In genomic region chr21:44771896-44772525, GRCh38 we compare ENCODE assay signal across 31 cellular contexts. TPM values are rescaled to one million over a fixed set of nuclear protein-coding genes. Genes with fewer than 3 reads are reported as not detected.
DNase-seq lines count a peak whose midpoint lies in the region; ATAC-seq and TF ChIP-seq lines count a peak whose summit lies in the region.
"Had no signal": no experiment of that assay in that cellular context is flagged by ENCODE, and none has a peak within 500 bp of the region (broad histone marks: within the 10 kb centered on the region; RNA-seq: fewer than 3 reads in every experiment).

No MANE protein-coding gene starts in this region.

- no peak overlapping the region for H2BK5ac ChIP-seq in mesenchymal stem cell (ENCODE audit: low read depth, low read length, poor library complexity, severe bottlenecking)

- no peak overlapping the region for H2BK15ac ChIP-seq in mesenchymal stem cell (ENCODE audit: low read depth, poor library complexity, severe bottlenecking)

- H2BK120ac ChIP-seq in mesenchymal stem cell (ENCODE audit: low read depth, low read length), result no peak overlapping the region

- H3K9me3 ChIP-seq in mesenchymal stem cell (ENCODE audit: control insufficient read depth, low read length) (no peaks in the 10 kb centered on the region), stomach (no peaks in the 10 kb centered on the region)
- H3K9me3 ChIP-seq: A549, heart right ventricle, right atrium auricular region, thoracic aorta had no signal

- H2BK12ac ChIP-seq in mesenchymal stem cell (ENCODE audit: low read length in 2 of 2), result no peak overlapping the region

- H3K27ac ChIP-seq in mesenchymal stem cell (ENCODE audit: low read length, poor library complexity, severe bottlenecking), result no peak overlapping the region
- no peak overlapping the region for H3K27ac ChIP-seq in stomach
- H3K27ac ChIP-seq: A549, heart right ventricle, parathyroid adenoma, right atrium auricular region, thoracic aorta had no signal

- H3K18ac ChIP-seq in mesenchymal stem cell (ENCODE audit: low read depth in 1 of 2, low read length in 2 of 2), result no peak overlapping the region

- TF ChIP-seq CTCF in stomach (IDR thresholded peaks at IDR 0.05) (no peak), CD14-positive monocyte (IDR thresholded peaks at IDR 0.05) (no peak)

- peaks cover 10% of the 10 kb centered on the region for H3K79me1 ChIP-seq in mesenchymal stem cell (replicated peaks; ENCODE audit: low read length, poor library complexity, severe bottlenecking)

- no peak for TF ChIP-seq EP300 in stomach (IDR thresholded peaks at IDR 0.05)

- TF ChIP-seq POLR2A in stomach (IDR thresholded peaks at IDR 0.05), result no peak

- no peak for DNase-seq in activated naive CD8-positive, alpha-beta T cell treated with anti-CD3 and anti-CD28 coated beads for 36 hours
- no peak for DNase-seq in activated naive CD8-positive, alpha-beta T cell treated with anti-CD3 and anti-CD28 coated beads, Interleukin-2, amount 50 U/mL, for 24 hours
- DNase-seq in mesenchymal stem cell (no peak), stomach (peak; percentile 17), amniotic stem cell (lab: John Stamatoyannopoulos, UW) (no peak), CD14-positive monocyte (ENCODE audit: low spot score) (no peak)
- no peak for DNase-seq in activated CD4-positive, CD25-positive, alpha-beta regulatory T cell (lab: John Stamatoyannopoulos, UW)
- DNase-seq: activated CD4-positive, alpha-beta memory T cell treated with anti-CD3 and anti-CD28 coated beads, Interleukin-2, amount 10 ng/mL, durations not matched to agents 7 days and 5 days; activated CD4-positive, alpha-beta T cell treated with anti-CD3 and anti-CD28 coated beads for 1 hour; activated CD8-positive, alpha-beta memory T cell treated with anti-CD3 and anti-CD28 coated beads, Interleukin-2, amount 50 U/mL, for 4 hours; CD8-positive, alpha-beta T cell; cerebellar nuclear complex; foreskin melanocyte; GOT3; heart right ventricle; kidney glomerular epithelial cell; NCI-H1092 treated with DMSO at 0.1 percent for 48 hours; NCI-H187; NCI-H2171; NCI-H510A treated with DMSO at 0.1 percent for 48 hours; nephron progenitor cell; small intestine; stimulated activated naive CD4-positive, alpha-beta T cell; T-helper 1 cell had no signal

- peaks cover 20% of the 10 kb centered on the region for H3K36me3 Mint-ChIP-seq in activated naive CD8-positive, alpha-beta T cell treated with anti-CD3 and anti-CD28 coated beads for 36 hours
- H3K36me3 Mint-ChIP-seq in activated naive CD8-positive, alpha-beta T cell treated with anti-CD3 and anti-CD28 coated beads, Interleukin-2, amount 50 U/mL, for 24 hours (ENCODE audit: low read depth), result peaks cover 48% of the 10 kb centered on the region
- H3K36me3 Mint-ChIP-seq in activated T-helper 17 cell treated with anti-CD3 and anti-CD28 coated beads, Interleukin-2, amount 50 U/mL, for 72 hours (ENCODE audit: low read depth), result peaks cover 87% of the 10 kb centered on the region
- H3K36me3 Mint-ChIP-seq in CD14-positive monocyte, result peaks cover 70 to 74% of the 10 kb centered on the region in 2 donors

- no peaks in the 10 kb centered on the region for H3K9me3 Mint-ChIP-seq in activated naive CD8-positive, alpha-beta T cell treated with anti-CD3 and anti-CD28 coated beads for 36 hours
- no peaks in the 10 kb centered on the region for H3K9me3 Mint-ChIP-seq in activated naive CD8-positive, alpha-beta T cell treated with anti-CD3 and anti-CD28 coated beads, Interleukin-2, amount 50 U/mL, for 24 hours
- no peaks in the 10 kb centered on the region for H3K9me3 Mint-ChIP-seq in activated T-helper 17 cell treated with anti-CD3 and anti-CD28 coated beads, Interleukin-2, amount 50 U/mL, for 72 hours
- H3K9me3 Mint-ChIP-seq in CD14-positive monocyte, result no peaks in the 10 kb centered on the region
- H3K9me3 Mint-ChIP-seq: activated CD4-positive, alpha-beta memory T cell treated with anti-CD3 and anti-CD28 coated beads, Interleukin-2, amount 10 ng/mL, durations not matched to agents 7 days and 5 days; CD8-positive, alpha-beta T cell; nephron progenitor cell had no signal

- H3K4me3 ChIP-seq in mesenchymal stem cell (ENCODE audit: insufficient read depth in 1 of 2, low read depth in 1 of 2, low read length in 2 of 2) (no peak overlapping the region), stomach (no peak overlapping the region)
- H3K4me3 ChIP-seq: A549, heart right ventricle, lung, right atrium auricular region, SK-N-MC, thoracic aorta had no signal

- H3K27me3 ChIP-seq in mesenchymal stem cell (ENCODE audit: control insufficient read depth in 1 of 2, insufficient read depth in 1 of 2, low read length in 2 of 2), result no peaks in the 10 kb centered on the region
- no peaks in the 10 kb centered on the region for H3K27me3 ChIP-seq in stomach
- H3K27me3 ChIP-seq: heart right ventricle, right atrium auricular region had no signal

- no peak overlapping the region for H3K23ac ChIP-seq in mesenchymal stem cell (ENCODE audit: low read length in 2 of 2)

- H4K91ac ChIP-seq in mesenchymal stem cell (ENCODE audit: low read length), result no peak overlapping the region

- H3K4me3 Mint-ChIP-seq in activated naive CD8-positive, alpha-beta T cell treated with anti-CD3 and anti-CD28 coated beads for 36 hours, result peak overlapping the region; percentile 16
- H3K4me3 Mint-ChIP-seq in activated naive CD8-positive, alpha-beta T cell treated with anti-CD3 and anti-CD28 coated beads, Interleukin-2, amount 50 U/mL, for 24 hours, result no peak overlapping the region
- no peak overlapping the region for H3K4me3 Mint-ChIP-seq in activated T-helper 17 cell treated with anti-CD3 and anti-CD28 coated beads, Interleukin-2, amount 50 U/mL, for 72 hours
- H3K4me3 Mint-ChIP-seq in CD14-positive monocyte, result no peak overlapping the region
- H3K4me3 Mint-ChIP-seq: activated CD4-positive, alpha-beta memory T cell treated with anti-CD3 and anti-CD28 coated beads, Interleukin-2, amount 10 ng/mL, durations not matched to agents 7 days and 5 days; CD8-positive, alpha-beta T cell; nephron progenitor cell had no signal

- peak overlapping the region; percentile 47 for H2AK5ac ChIP-seq in mesenchymal stem cell (ENCODE audit: low read length, severe bottlenecking)

- H2AFZ ChIP-seq in mesenchymal stem cell (ENCODE audit: low read depth, low read length), result no peak overlapping the region
- H2AFZ ChIP-seq: parathyroid adenoma had no signal

- WGBS in mesenchymal stem cell, result 98% methylated on average over 17 of the region's 17 CpGs
- 91 to 98% (median 95%) methylated on average over 14 to 17 of the region's 17 CpGs for WGBS in stomach, 5 donors

- no peak for ATAC-seq in activated naive CD8-positive, alpha-beta T cell treated with anti-CD3 and anti-CD28 coated beads, Interleukin-2, amount 50 U/mL, for 24 hours
- ATAC-seq in activated T-helper 17 cell treated with anti-CD3 and anti-CD28 coated beads, Interleukin-2, amount 50 U/mL, for 72 hours (replicated peaks), result no peak
- ATAC-seq: A549; CD8-positive, alpha-beta T cell; heart right ventricle had no signal

- intact Hi-C loops in stomach (cut with DNase I; ENCODE audit: low total_unique reads), result no loop called here
- intact Hi-C loops in CD14-positive monocyte (cut with micrococcal nuclease), result no loop called here

- H3K4ac ChIP-seq in mesenchymal stem cell (ENCODE audit: low read depth in 1 of 2, low read length in 2 of 2), result no peak overlapping the region

- H3K4me2 ChIP-seq in mesenchymal stem cell (ENCODE audit: low read length, poor library complexity, severe bottlenecking), result no peak overlapping the region
- H3K4me2 ChIP-seq: A549 had no signal

- H3K4me1 ChIP-seq in mesenchymal stem cell (ENCODE audit: control insufficient read depth, insufficient read depth, low read depth, low read length), result peaks cover 40% of the 10 kb centered on the region
- peaks cover 0 to 11% (median 2%) of the 10 kb centered on the region in 4 donors for H3K4me1 ChIP-seq in stomach
- H3K4me1 ChIP-seq: A549, heart right ventricle, right atrium auricular region had no signal

- no peak overlapping the region for H3K27ac Mint-ChIP-seq in activated naive CD8-positive, alpha-beta T cell treated with anti-CD3 and anti-CD28 coated beads for 36 hours
- no peak overlapping the region for H3K27ac Mint-ChIP-seq in activated naive CD8-positive, alpha-beta T cell treated with anti-CD3 and anti-CD28 coated beads, Interleukin-2, amount 50 U/mL, for 24 hours
- H3K27ac Mint-ChIP-seq in activated T-helper 17 cell treated with anti-CD3 and anti-CD28 coated beads, Interleukin-2, amount 50 U/mL, for 72 hours, result peak overlapping the region; percentile 44
- peak overlapping the region in 3 of 7 donors; percentile 3 to 53 (median 10) for H3K27ac Mint-ChIP-seq in CD14-positive monocyte
- H3K27ac Mint-ChIP-seq: activated CD4-positive, alpha-beta memory T cell treated with anti-CD3 and anti-CD28 coated beads, Interleukin-2, amount 10 ng/mL, durations not matched to agents 7 days and 5 days; CD8-positive, alpha-beta T cell had no signal

- H3K27me3 Mint-ChIP-seq in activated naive CD8-positive, alpha-beta T cell treated with anti-CD3 and anti-CD28 coated beads for 36 hours, result no peaks in the 10 kb centered on the region
- H3K27me3 Mint-ChIP-seq in activated naive CD8-positive, alpha-beta T cell treated with anti-CD3 and anti-CD28 coated beads, Interleukin-2, amount 50 U/mL, for 24 hours, result no peaks in the 10 kb centered on the region
- H3K27me3 Mint-ChIP-seq in activated T-helper 17 cell treated with anti-CD3 and anti-CD28 coated beads, Interleukin-2, amount 50 U/mL, for 72 hours, result no peaks in the 10 kb centered on the region
- no peaks in the 10 kb centered on the region for H3K27me3 Mint-ChIP-seq in CD14-positive monocyte (ENCODE audit: low read depth in 3 of 3)
- H3K27me3 Mint-ChIP-seq: activated CD4-positive, alpha-beta memory T cell treated with anti-CD3 and anti-CD28 coated beads, Interleukin-2, amount 10 ng/mL, durations not matched to agents 7 days and 5 days had no signal

- H3K9ac ChIP-seq in mesenchymal stem cell (ENCODE audit: low read length), result no peak overlapping the region
- H3K9ac ChIP-seq: parathyroid adenoma had no signal

- peaks cover 3% of the 10 kb centered on the region for H3K4me1 Mint-ChIP-seq in activated naive CD8-positive, alpha-beta T cell treated with anti-CD3 and anti-CD28 coated beads for 36 hours
- H3K4me1 Mint-ChIP-seq in activated naive CD8-positive, alpha-beta T cell treated with anti-CD3 and anti-CD28 coated beads, Interleukin-2, amount 50 U/mL, for 24 hours, result no peaks in the 10 kb centered on the region
- peaks cover 4% of the 10 kb centered on the region for H3K4me1 Mint-ChIP-seq in activated T-helper 17 cell treated with anti-CD3 and anti-CD28 coated beads, Interleukin-2, amount 50 U/mL, for 72 hours
- no peaks in the 10 kb centered on the region for H3K4me1 Mint-ChIP-seq in CD14-positive monocyte

- no peak overlapping the region for H4K8ac ChIP-seq in mesenchymal stem cell (ENCODE audit: low read length)

- H3K14ac ChIP-seq in mesenchymal stem cell (ENCODE audit: low read length in 2 of 2), result no peak overlapping the region

- H3K36me3 ChIP-seq in mesenchymal stem cell (ENCODE audit: control insufficient read depth in 1 of 2, insufficient read depth in 2 of 2, low read depth in 1 of 2, low read length in 2 of 2) (peaks cover 40 to 82% of the 10 kb centered on the region in 2 experiments), stomach (peaks cover 39 to 87% (median 80%) of the 10 kb centered on the region in 4 donors)

RNA-seq across cellular contexts. Expression of gene UBE2G2, which starts 29.6 kb away (rescaled TPM):
- total RNA-seq in activated naive CD8-positive, alpha-beta T cell treated with anti-CD3 and anti-CD28 coated beads for 36 hours, result 100 to 1,000 TPM; 115 to 124 TPM
- total RNA-seq in activated T-helper 17 cell treated with anti-CD3 and anti-CD28 coated beads, Interleukin-2, amount 50 U/mL, for 72 hours, result 100 to 1,000 TPM in 1 of 2 donors, 10 to 100 TPM in 1; 88.9 to 136 TPM
- polyA plus RNA-seq in mesenchymal stem cell (2013, experiment 1 of 2), result 40.3 TPM
- 37.8 TPM for polyA plus RNA-seq in mesenchymal stem cell (2013, experiment 2 of 2)
- total RNA-seq in stomach, result 100 to 1,000 TPM in 1 of 5 donors, 10 to 100 TPM in 4; 56.5 to 116 (median 78.2) TPM
- polyA plus RNA-seq in stomach, result 10 to 100 TPM; 30.6 to 33.7 (median 32.7) TPM
- 10 to 100 TPM; 22.5 to 31.0 TPM for polyA plus RNA-seq in CD14-positive monocyte

RNA-seq across cellular contexts. Expression of gene SUMO3, which starts 45.9 kb away (rescaled TPM):
- total RNA-seq in activated naive CD8-positive, alpha-beta T cell treated with anti-CD3 and anti-CD28 coated beads for 36 hours, result 10 to 100 TPM; 90.5 to 92.5 TPM
- 10 to 100 TPM; 52.6 to 86.2 TPM for total RNA-seq in activated T-helper 17 cell treated with anti-CD3 and anti-CD28 coated beads, Interleukin-2, amount 50 U/mL, for 72 hours
- 110 TPM for polyA plus RNA-seq in mesenchymal stem cell (2013, experiment 1 of 2)
- 108 TPM for polyA plus RNA-seq in mesenchymal stem cell (2013, experiment 2 of 2)
- 10 to 100 TPM; 29.5 to 80.1 (median 42.0) TPM for total RNA-seq in stomach
- polyA plus RNA-seq in stomach (10 to 100 TPM; 36.4 to 95.9 (median 78.1) TPM), CD14-positive monocyte (100 to 1,000 TPM; 109 to 112 TPM)
